In genomic region chr7:49137978-49138377, GRCh38 we compare ENCODE assay signal across 29 cellular contexts.
DNase-seq lines count a peak whose midpoint lies in the region; ATAC-seq, FAIRE-seq and TF ChIP-seq lines count a peak whose summit lies in the region.
"Had no signal": no experiment of that assay in that cellular context is flagged by ENCODE, and none has a peak within 500 bp of the region (broad histone marks: within the 10 kb centered on the region; RNA-seq: fewer than 3 reads in every experiment).

No MANE protein-coding gene starts in this region.

- H3K27me3 Mint-ChIP-seq in GM23338 (ENCODE audit: insufficient read depth, low read depth, poor library complexity), result peaks cover 2% of the 10 kb centered on the region
- H3K27me3 Mint-ChIP-seq: B cell; CD4-positive, alpha-beta T cell had no signal

- H3K9me3 ChIP-seq in H1 (ENCODE audit: insufficient read depth in 2 of 2, low read depth in 1 of 2, low read length in 1 of 2), result no peaks in the 10 kb centered on the region
- H3K9me3 ChIP-seq in neuronal stem cell (replicated peaks in 1 of 2; ENCODE audit: control insufficient read depth in 2 of 2, insufficient read depth in 1 of 2, low read depth in 1 of 2, low read length in 2 of 2), result no peaks in the 10 kb centered on the region
- H3K9me3 ChIP-seq in breast epithelium, result no peaks in the 10 kb centered on the region
- H3K9me3 ChIP-seq: A549; BLaER1 treated with 17β-estradiol and CSF1 and Interleukin-3, amounts not matched to agents 10 nM and 100 nM; Caco-2 had no signal

- H3K27ac Mint-ChIP-seq in GM23338, result no peak overlapping the region
- H3K27ac Mint-ChIP-seq: B cell; CD4-positive, alpha-beta T cell; CD8-positive, alpha-beta T cell had no signal

- H4K5ac ChIP-seq in H1 (ENCODE audit: insufficient read length, low read depth, low read length), result no peak overlapping the region
- no peak overlapping the region for H4K5ac ChIP-seq in mesendoderm (ENCODE audit: low read length)

- H4K8ac ChIP-seq in H1 (ENCODE audit: extremely low read depth, insufficient read depth, low read length) (no peak overlapping the region), mesendoderm (ENCODE audit: low read depth, low read length) (no peak overlapping the region), neuronal stem cell (ENCODE audit: low read depth, low read length) (no peak overlapping the region)

- no peak overlapping the region for H3K4ac ChIP-seq in H1 (replicated peaks; ENCODE audit: insufficient read length, low read depth, low read length)
- H3K4ac ChIP-seq in mesendoderm (ENCODE audit: low read depth, low read length), result peak overlapping the region; percentile 81
- no peak overlapping the region for H3K4ac ChIP-seq in neuronal stem cell (ENCODE audit: low read length)

- no peaks in the 10 kb centered on the region for H3K23me2 ChIP-seq in H1 (ENCODE audit: low read depth, low read length)

- no peak for DNase-seq in GM23338 (ENCODE audit: low spot score)
- no peak for DNase-seq in H1 (ENCODE audit: low read depth in 1 of 2, low spot score in 2 of 2)
- no peak for DNase-seq in mesendoderm
- peak; percentile 57 for DNase-seq in neuronal stem cell (ENCODE audit: low spot score)
- DNase-seq in DMS 273 (lab: John Stamatoyannopoulos, UW; ENCODE audit: unreplicated experiment), result no peak
- no peak for DNase-seq in iPS-NIHi7 (ENCODE audit: extremely low spot score)
- no peak for DNase-seq in breast epithelium (ENCODE audit: low spot score in 2 of 2)
- DNase-seq: AML-193; Caco-2; Calu3; CD4-positive, alpha-beta T cell; CD8-positive, alpha-beta T cell; DMS 273 treated with DMSO at 0.1 percent for 48 hours; DMS153; DMS53; DMS79; DND-41; EL; GDM1 had no signal

- H3K9ac ChIP-seq in H1 (replicated peaks in 1 of 4; ENCODE audit: extremely low read depth in 1 of 4, low read depth in 3 of 4, low read length in 3 of 4) (no peak overlapping the region), mesendoderm (ENCODE audit: low read length) (no peak overlapping the region), neuronal stem cell (ENCODE audit: low read depth, low read length, poor library complexity) (no peak overlapping the region)
- H3K9ac ChIP-seq: BLaER1 treated with 17β-estradiol and CSF1 and Interleukin-3, amounts not matched to agents 10 nM and 100 nM had no signal

- H2AFZ ChIP-seq in GM23338 (peak overlapping the region; percentile 58), H1 (ENCODE audit: low read length) (peak overlapping the region; percentile 49; the same call in 1 of the 2 replicates), neuronal stem cell (ENCODE audit: low read length) (peak overlapping the region; percentile 23)

- no peak overlapping the region for H2BK5ac ChIP-seq in H1 (ENCODE audit: low read depth, low read length)
- H2BK5ac ChIP-seq in mesendoderm (ENCODE audit: low read length), result no peak overlapping the region
- H2BK5ac ChIP-seq in neuronal stem cell (ENCODE audit: low read length), result no peak overlapping the region

- TF ChIP-seq RAD21 in H1 (IDR thresholded peaks at IDR 0.05 in 1 of 2, conservative IDR thresholded peaks at IDR 0.05 in 1 of 2; ENCODE audit: low read depth in 2 of 2, low read length in 2 of 2), result no peak

- H4K91ac ChIP-seq in H1 (replicated peaks; ENCODE audit: insufficient read length, low read length) (no peak overlapping the region), neuronal stem cell (ENCODE audit: low read depth, low read length, poor library complexity) (no peak overlapping the region)

- H3K18ac ChIP-seq in H1 (ENCODE audit: extremely low read depth, low read length) (no peak overlapping the region), mesendoderm (ENCODE audit: low read length) (no peak overlapping the region), neuronal stem cell (ENCODE audit: low read length) (no peak overlapping the region)

- POLR2A ChIA-PET in H1 (lab: Charles Lee; ENCODE audit: partially characterized antibody), result no interaction called here

- H2BK20ac ChIP-seq in H1 (ENCODE audit: low read length), result no peak overlapping the region

- H3K4me1 ChIP-seq in GM23338 (ENCODE audit: insufficient read depth) (peaks cover 5% of the 10 kb centered on the region), H1 (replicated peaks in 1 of 4; ENCODE audit: control insufficient read depth in 3 of 4, insufficient read depth in 4 of 4, low read length in 3 of 4) (no peaks in the 10 kb centered on the region), mesendoderm (ENCODE audit: control insufficient read depth, low read depth, low read length) (peaks cover 2% of the 10 kb centered on the region), neuronal stem cell (ENCODE audit: control insufficient read depth in 2 of 2, insufficient read depth in 1 of 2, low read depth in 1 of 2, low read length in 2 of 2) (peaks cover 4 to 5% of the 10 kb centered on the region in 2 donors), breast epithelium (no peaks in the 10 kb centered on the region)
- H3K4me1 ChIP-seq: A549; BLaER1 treated with 17β-estradiol and CSF1 and Interleukin-3, amounts not matched to agents 10 nM and 100 nM; Caco-2 had no signal

- ATAC-seq in GM23338 (no peak), HG03039 (IDR thresholded peaks at IDR 0.05; ENCODE audit: unreplicated experiment) (no peak)
- ATAC-seq: A549; CD8-positive, alpha-beta T cell; GM12878 had no signal

- H3K4me2 ChIP-seq in GM23338 (no peak overlapping the region), H1 (ENCODE audit: insufficient read depth in 1 of 2, low read depth in 2 of 2, low read length in 2 of 2) (no peak overlapping the region), mesendoderm (ENCODE audit: low read length) (no peak overlapping the region), neuronal stem cell (ENCODE audit: insufficient read depth, low read length, poor library complexity, severe bottlenecking) (no peak overlapping the region)
- H3K4me2 ChIP-seq: A549; BLaER1 treated with 17β-estradiol and CSF1 and Interleukin-3, amounts not matched to agents 10 nM and 100 nM had no signal

- TF ChIP-seq CTCF in GM23338 (conservative IDR thresholded peaks at IDR 0.05; ENCODE audit: low read depth in 2 of 2) (no peak), H1 (IDR thresholded peaks at IDR 0.05; ENCODE audit: control extremely low read depth in 1 of 3, insufficient read depth in 1 of 3, low read depth in 1 of 3, low read length in 3 of 3) (no peak), breast epithelium (IDR thresholded peaks at IDR 0.05) (no peak)

- H3K23ac ChIP-seq in H1 (ENCODE audit: insufficient read length), result no peak overlapping the region
- H3K23ac ChIP-seq in mesendoderm (ENCODE audit: low read length), result no peak overlapping the region
- no peak overlapping the region for H3K23ac ChIP-seq in neuronal stem cell (ENCODE audit: low read depth, low read length, poor library complexity)

- no peak overlapping the region for H3K4me3 Mint-ChIP-seq in GM23338
- H3K4me3 Mint-ChIP-seq: B cell; CD4-positive, alpha-beta T cell; CD8-positive, alpha-beta T cell had no signal

- H4K20me1 ChIP-seq in GM23338 (replicated peaks; ENCODE audit: insufficient read depth) (no peaks in the 10 kb centered on the region), H1 (replicated peaks in 1 of 2; ENCODE audit: control insufficient read depth in 1 of 2, insufficient read depth in 2 of 2, low read length in 2 of 2) (no peaks in the 10 kb centered on the region)
- H4K20me1 ChIP-seq: BLaER1 treated with 17β-estradiol and CSF1 and Interleukin-3, amounts not matched to agents 10 nM and 100 nM had no signal

- no peaks in the 10 kb centered on the region; the same call in none of the 3 replicates for H3K4me1 Mint-ChIP-seq in GM23338
- H3K4me1 Mint-ChIP-seq: B cell had no signal

- no peaks in the 10 kb centered on the region; the same call in 2 of the 3 replicates for H3K36me3 Mint-ChIP-seq in GM23338 (ENCODE audit: low read depth)
- H3K36me3 Mint-ChIP-seq: CD8-positive, alpha-beta T cell had no signal

- H2BK12ac ChIP-seq in H1 (ENCODE audit: low read depth, low read length) (no peak overlapping the region), neuronal stem cell (ENCODE audit: low read length) (no peak overlapping the region)

- H2AK5ac ChIP-seq in H1 (ENCODE audit: low read depth, low read length) (no peak overlapping the region), mesendoderm (ENCODE audit: low read length) (no peak overlapping the region), neuronal stem cell (ENCODE audit: low read depth, low read length) (no peak overlapping the region)

- H3F3A ChIP-seq in GM23338 (replicated peaks; ENCODE audit: low read depth), result no peaks in the 10 kb centered on the region

- H2BK120ac ChIP-seq in H1 (replicated peaks; ENCODE audit: low read depth, low read length) (no peak overlapping the region), mesendoderm (ENCODE audit: low read depth, low read length) (no peak overlapping the region), neuronal stem cell (ENCODE audit: low read depth, low read length) (no peak overlapping the region)

- TF ChIP-seq POLR2A in H1 (IDR thresholded peaks at IDR 0.05; ENCODE audit: control extremely low read depth in 1 of 2, low read depth in 2 of 2, low read length in 2 of 2), result no peak
- no peak for TF ChIP-seq POLR2A in breast epithelium (IDR thresholded peaks at IDR 0.05)

- no peak overlapping the region for H3K14ac ChIP-seq in H1 (ENCODE audit: insufficient read length)
- H3K14ac ChIP-seq in neuronal stem cell (ENCODE audit: low read length), result no peak overlapping the region

- CTCF ChIA-PET in H1 (lab: Charles Lee; ENCODE audit: partially characterized antibody), result interaction anchor here (0.6 to 0.8 kb wide), 2 partner anchors 127 to 605 kb away, joined by 3 read pairs; no protein-coding TSS in a partner anchor

- 94% methylated on average over 1 of the region's 1 CpG; no CpG with 5 or more reads in 1 of the 2 experiments for WGBS in H1 (ENCODE audit: extremely low coverage in 1 of 2, insufficient coverage in 1 of 2, insufficient read length in 1 of 2, insufficient replicate concordance in 2 of 2, low coverage in 1 of 2, low lambda C conversion rate in 2 of 2, missing lambda C conversion rate in 1 of 2), 2 experiments
- WGBS in mesendoderm (ENCODE audit: extremely low coverage, insufficient coverage, low lambda C conversion rate), result no CpG with 5 or more reads among the region's 1 CpG
- no CpG with 5 or more reads among the region's 1 CpG for WGBS in neuronal stem cell (ENCODE audit: extremely low coverage in 2 of 2, insufficient read length in 2 of 2, insufficient replicate concordance in 1 of 2), 2 donors

- intact Hi-C loops in breast epithelium (cut with DNase I; ENCODE audit: low total_unique reads), result no loop called here

- H3K56ac ChIP-seq in H1 (replicated peaks; ENCODE audit: insufficient read length, low read depth, low read length) (no peak overlapping the region), mesendoderm (ENCODE audit: low read length) (no peak overlapping the region)

- H2BK15ac ChIP-seq in H1 (ENCODE audit: low read length) (no peak overlapping the region), mesendoderm (replicated peaks; ENCODE audit: low read depth) (peak overlapping the region; percentile 4), neuronal stem cell (ENCODE audit: low read length) (no peak overlapping the region)

- no peaks in the 10 kb centered on the region; the same call in 1 of the 3 replicates for H3K9me3 Mint-ChIP-seq in GM23338

- H3K4me3 ChIP-seq in GM23338 (no peak overlapping the region), H1 (ENCODE audit: extremely low read depth in 1 of 4, insufficient read depth in 2 of 4, low read depth in 3 of 4, low read length in 4 of 4) (no peak overlapping the region), mesendoderm (ENCODE audit: low read length) (no peak overlapping the region), neuronal stem cell (ENCODE audit: low read length in 2 of 2) (no peak overlapping the region), breast epithelium (no peak overlapping the region)
- H3K4me3 ChIP-seq: A549; BLaER1 treated with 17β-estradiol and CSF1 and Interleukin-3, amounts not matched to agents 10 nM and 100 nM; GM12878 had no signal

- H3K27ac ChIP-seq in GM23338 (ENCODE audit: low read depth) (no peak overlapping the region), H1 (ENCODE audit: low read depth, low read length) (no peak overlapping the region), mesendoderm (ENCODE audit: low read depth, low read length) (no peak overlapping the region), neuronal stem cell (replicated peaks; ENCODE audit: low read length) (peak overlapping the region; percentile 74), breast epithelium (no peak overlapping the region)
- H3K27ac ChIP-seq: 22Rv1; A549; BLaER1 treated with 17β-estradiol and CSF1 and Interleukin-3, amounts not matched to agents 10 nM and 100 nM; C4-2B had no signal

- no peak for FAIRE-seq in H1 (lab: Jason Lieb, UNC)
- FAIRE-seq: A549, D721Med, GM12878, GM12892, GM18507 had no signal

- no peaks in the 10 kb centered on the region for H3K27me3 ChIP-seq in GM23338 (ENCODE audit: insufficient read depth)
- no peaks in the 10 kb centered on the region for H3K27me3 ChIP-seq in H1 (replicated peaks in 1 of 4; ENCODE audit: control insufficient read depth in 3 of 4, extremely low read depth in 1 of 4, insufficient read depth in 3 of 4, low read length in 3 of 4)
- H3K27me3 ChIP-seq in mesendoderm (ENCODE audit: insufficient read depth, low read length, poor library complexity), result no peaks in the 10 kb centered on the region
- no peaks in the 10 kb centered on the region for H3K27me3 ChIP-seq in neuronal stem cell (ENCODE audit: control insufficient read depth in 3 of 3, insufficient read depth in 3 of 3, low read depth in 1 of 3, low read length in 3 of 3)
- H3K27me3 ChIP-seq in breast epithelium, result no peaks in the 10 kb centered on the region
- H3K27me3 ChIP-seq: BLaER1 treated with 17β-estradiol and CSF1 and Interleukin-3, amounts not matched to agents 10 nM and 100 nM had no signal

- no peaks in the 10 kb centered on the region for H3K79me1 ChIP-seq in H1 (ENCODE audit: low read depth, low read length)
- no peaks in the 10 kb centered on the region for H3K79me1 ChIP-seq in mesendoderm (ENCODE audit: low read length)
- H3K79me1 ChIP-seq in neuronal stem cell (ENCODE audit: low read depth, low read length), result no peaks in the 10 kb centered on the region

- H3K79me2 ChIP-seq in GM23338 (replicated peaks; ENCODE audit: insufficient read depth) (no peaks in the 10 kb centered on the region), H1 (ENCODE audit: control insufficient read depth in 1 of 2, insufficient read depth in 2 of 2, low read length in 2 of 2) (no peaks in the 10 kb centered on the region), mesendoderm (ENCODE audit: control insufficient read depth, insufficient read depth, low read length) (no peaks in the 10 kb centered on the region)

- H3K36me3 ChIP-seq in GM23338 (ENCODE audit: insufficient read depth) (no peaks in the 10 kb centered on the region), H1 (ENCODE audit: control insufficient read depth in 2 of 4, insufficient read depth in 4 of 4, low read length in 3 of 4) (no peaks in the 10 kb centered on the region), mesendoderm (ENCODE audit: control insufficient read depth, insufficient read depth, low read length) (no peaks in the 10 kb centered on the region), neuronal stem cell (replicated peaks in 1 of 2; ENCODE audit: control insufficient read depth in 2 of 2, insufficient read depth in 2 of 2, low read length in 2 of 2) (no peaks in the 10 kb centered on the region), breast epithelium (no peaks in the 10 kb centered on the region)
- H3K36me3 ChIP-seq: BLaER1 treated with 17β-estradiol and CSF1 and Interleukin-3, amounts not matched to agents 10 nM and 100 nM had no signal

- TF ChIP-seq EP300 in H1 (IDR thresholded peaks at IDR 0.05; ENCODE audit: borderline replicate concordance in 1 of 2, low read depth in 2 of 2, low read length in 2 of 2), result no peak

- H3K9me2 ChIP-seq in GM23338 (ENCODE audit: insufficient read depth), result peaks cover 26% of the 10 kb centered on the region
